ENCODE assay signal across 22 cellular contexts in genomic region chr20:7124120-7124519, GRCh38.
"Had no signal": no experiment of that assay in that cellular context is flagged by ENCODE, and none has a peak within 500 bp of the region (broad histone marks: within the 10 kb centered on the region; RNA-seq: fewer than 3 reads in every experiment).

No MANE protein-coding gene starts in this region.

- H3K36me3 ChIP-seq: SJSA1 had no signal

- H3K27ac ChIP-seq: HL-60, KMS-11, RWPE1, SJSA1, SK-N-MC had no signal

- H3K4me1 ChIP-seq: SJSA1 had no signal

- H3K27me3 Mint-ChIP-seq: IgD-negative memory B cell had no signal

- H3K4me2 ChIP-seq: KMS-11 had no signal

- H3K4me1 Mint-ChIP-seq: IgD-negative memory B cell had no signal

- H3K4me3 ChIP-seq: K562, SJSA1, SK-N-MC had no signal

- H3K9me3 ChIP-seq: SJSA1 had no signal

- H3K4me3 Mint-ChIP-seq: IgD-negative memory B cell had no signal

- H3K36me3 Mint-ChIP-seq: IgD-negative memory B cell had no signal

- DNase-seq: Kasumi-1; MM.1S; NCI-H1092 treated with DMSO at 0.1 percent for 48 hours; NCI-H146; NCI-H1694 treated with DMSO at 0.1 percent for 48 hours; NCI-H1930; NCI-H2107; NCI-H2227 treated with DMSO at 0.1 percent for 48 hours; NCI-H524; NCI-H526 treated with DMSO at 0.1 percent for 48 hours; NCI-H748 treated with DMSO at 0.1 percent for 48 hours; NK-92 treated with Interleukin-12 subunit alpha and Interleukin-12 subunit beta, amount 100 ng/mL, for 24 hours; PC-3; SIG-M5 had no signal

- H3K27me3 ChIP-seq: SJSA1 had no signal

- H3K27ac Mint-ChIP-seq: IgD-negative memory B cell had no signal

- ATAC-seq: K562, Panc1, PC-3 had no signal
